ENCODE assay signal across 16 cellular contexts in the genomic region with DNA sequence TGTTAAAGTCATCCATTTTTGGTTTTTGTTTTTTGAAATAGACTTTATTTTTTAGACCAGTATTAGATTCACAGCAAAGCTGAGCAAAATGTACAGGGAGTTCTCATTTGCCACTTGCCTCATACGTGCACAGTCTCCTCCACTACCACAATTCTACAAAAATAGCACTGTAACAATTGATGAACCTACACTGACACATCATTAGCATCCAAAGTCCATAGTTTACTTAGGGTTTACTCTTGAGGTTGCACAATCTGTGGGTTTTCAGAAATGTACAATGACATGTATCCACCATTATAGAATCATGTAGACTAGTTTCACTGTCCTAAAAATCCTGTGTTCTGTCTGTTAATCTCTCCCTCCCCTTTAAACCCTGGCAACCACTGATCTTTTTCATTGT.
"Had no signal": no experiment of that assay in that cellular context is flagged by ENCODE, and none has a peak within 500 bp of the region (broad histone marks: within the 10 kb centered on the region; RNA-seq: fewer than 3 reads in every experiment).

No MANE protein-coding gene starts in this region.

- H3K36me3 ChIP-seq: breast epithelium, suprapubic skin, upper lobe of right lung had no signal

- DNase-seq: activated gamma-delta T cell; activated naive CD8-positive, alpha-beta T cell treated with anti-CD3 and anti-CD28 coated beads, Interleukin-2, amount 10 ng/mL, durations not matched to agents 7 days and 5 days; activated T-cell treated with anti-CD3 and anti-CD28 coated beads, Interleukin-2, amount 50 U/mL, for 4 hours; aorta; foreskin melanocyte; head of caudate nucleus; left colon; occipital lobe; right cardiac atrium; stimulated activated naive CD4-positive, alpha-beta T cell; T-helper 17 cell; upper lobe of right lung had no signal

- H3K4me1 Mint-ChIP-seq: T-helper 17 cell had no signal

- H3K4me3 ChIP-seq: breast epithelium, suprapubic skin, upper lobe of right lung had no signal

- H3K27me3 ChIP-seq: upper lobe of right lung had no signal

- H3K4me1 ChIP-seq: breast epithelium, upper lobe of right lung had no signal

- H3K9me3 ChIP-seq: suprapubic skin, upper lobe of right lung had no signal

- H3K27ac Mint-ChIP-seq: activated naive CD8-positive, alpha-beta T cell treated with anti-CD3 and anti-CD28 coated beads, Interleukin-2, amount 10 ng/mL, durations not matched to agents 7 days and 5 days; nephron; progenitor cell of endocrine pancreas; T-helper 17 cell had no signal

- H3K27ac ChIP-seq: breast epithelium, suprapubic skin, upper lobe of right lung had no signal

- H3K27me3 Mint-ChIP-seq: activated naive CD8-positive, alpha-beta T cell treated with anti-CD3 and anti-CD28 coated beads, Interleukin-2, amount 10 ng/mL, durations not matched to agents 7 days and 5 days; T-helper 17 cell had no signal

- H3K4me3 Mint-ChIP-seq: activated naive CD8-positive, alpha-beta T cell treated with anti-CD3 and anti-CD28 coated beads, Interleukin-2, amount 10 ng/mL, durations not matched to agents 7 days and 5 days; activated T-cell treated with anti-CD3 and anti-CD28 coated beads, Interleukin-2, amount 50 U/mL, for 4 hours; nephron; T-helper 17 cell had no signal

- ATAC-seq: activated T-cell treated with anti-CD3 and anti-CD28 coated beads, Interleukin-2, amount 50 U/mL, for 4 hours; left colon; right cardiac atrium; T-helper 17 cell; upper lobe of right lung had no signal
